ENCODE assay signal across 17 cellular contexts in genomic region chr14:70811065-70811464, GRCh38. TPM values are rescaled to one million over a fixed set of nuclear protein-coding genes. Genes with fewer than 3 reads are reported as not detected.
DNase-seq lines count a peak whose midpoint lies in the region; TF ChIP-seq lines count a peak whose summit lies in the region.
"Had no signal": no experiment of that assay in that cellular context is flagged by ENCODE, and none has a peak within 500 bp of the region (broad histone marks: within the 10 kb centered on the region; RNA-seq: fewer than 3 reads in every experiment).

No MANE protein-coding gene starts in this region.

- H3K4me3 ChIP-seq in H7 (ENCODE audit: insufficient read depth, low read depth, low read length) = peak overlapping the region; percentile 74
- H3K4me3 ChIP-seq in NT2/D1 (ENCODE audit: insufficient read length, low read depth) = peak overlapping the region; percentile 70
- peak overlapping the region; percentile 94 for H3K4me3 ChIP-seq in endodermal cell (ENCODE audit: low read length)
- no peak overlapping the region for H3K4me3 ChIP-seq in neuronal stem cell (ENCODE audit: low read length in 2 of 2)
- H3K4me3 ChIP-seq in MG63 = no peak overlapping the region
- H3K4me3 ChIP-seq: thoracic aorta had no signal

- H3K27me3 ChIP-seq in H7 (ENCODE audit: control insufficient read depth, insufficient read depth, low read length) = no peaks in the 10 kb centered on the region
- no peaks in the 10 kb centered on the region for H3K27me3 ChIP-seq in NT2/D1 (ENCODE audit: insufficient read depth, insufficient read length)
- H3K27me3 ChIP-seq in endodermal cell (ENCODE audit: control insufficient read depth, insufficient read depth, low read length, poor library complexity, severe bottlenecking) = no peaks in the 10 kb centered on the region
- peaks cover 0 to 3% (median 0%) of the 10 kb centered on the region in 3 experiments for H3K27me3 ChIP-seq in neuronal stem cell (ENCODE audit: control insufficient read depth in 3 of 3, insufficient read depth in 3 of 3, low read depth in 1 of 3, low read length in 3 of 3)
- H3K27me3 ChIP-seq in MG63 = peaks cover 3% of the 10 kb centered on the region; the same call in 1 of the 2 replicates

- no peak overlapping the region for H2BK5ac ChIP-seq in neuronal stem cell (ENCODE audit: low read length)

- H3K18ac ChIP-seq in neuronal stem cell (ENCODE audit: low read length) = no peak overlapping the region

- WGBS in endodermal cell (ENCODE audit: insufficient coverage in 1 of 2, insufficient read length in 1 of 2), 2 experiments = 89 to 90% methylated on average over 2 of the region's 2 CpGs
- WGBS in neuronal stem cell (ENCODE audit: extremely low coverage in 2 of 2, insufficient read length in 2 of 2, insufficient replicate concordance in 1 of 2), 2 donors = no CpG with 5 or more reads among the region's 2 CpGs

- H3K79me1 ChIP-seq in neuronal stem cell (ENCODE audit: low read depth, low read length) = peaks cover 5% of the 10 kb centered on the region

- H2AK5ac ChIP-seq in neuronal stem cell (ENCODE audit: low read depth, low read length) = no peak overlapping the region

- no peak for TF ChIP-seq CTCF in endodermal cell (conservative IDR thresholded peaks at IDR 0.05)

- no peak overlapping the region for H2BK15ac ChIP-seq in neuronal stem cell (ENCODE audit: low read length)

- no peak overlapping the region for H4K8ac ChIP-seq in neuronal stem cell (ENCODE audit: low read depth, low read length)

- no peak overlapping the region for H3K4ac ChIP-seq in neuronal stem cell (ENCODE audit: low read length)

- H3K9me3 ChIP-seq in NT2/D1 (ENCODE audit: insufficient read depth, low read length) (no peaks in the 10 kb centered on the region), endodermal cell (ENCODE audit: control insufficient read depth, low read length) (no peaks in the 10 kb centered on the region), neuronal stem cell (replicated peaks in 1 of 2; ENCODE audit: control insufficient read depth in 2 of 2, insufficient read depth in 1 of 2, low read depth in 1 of 2, low read length in 2 of 2) (no peaks in the 10 kb centered on the region), MG63 (no peaks in the 10 kb centered on the region)
- H3K9me3 ChIP-seq: BE2C, neutrophil, thoracic aorta had no signal

- H3K4me1 ChIP-seq in NT2/D1 (ENCODE audit: insufficient read depth, insufficient read length) (no peaks in the 10 kb centered on the region), endodermal cell (ENCODE audit: control insufficient read depth, insufficient read depth, low read length) (no peaks in the 10 kb centered on the region), neuronal stem cell (ENCODE audit: control insufficient read depth in 2 of 2, insufficient read depth in 1 of 2, low read depth in 1 of 2, low read length in 2 of 2) (peaks cover 0 to 10% of the 10 kb centered on the region in 2 donors)
- H3K4me1 ChIP-seq: BE2C had no signal

- no peak overlapping the region for H3K14ac ChIP-seq in neuronal stem cell (ENCODE audit: low read length)

- no peak overlapping the region for H2AFZ ChIP-seq in neuronal stem cell (ENCODE audit: low read length)

- H2BK12ac ChIP-seq in neuronal stem cell (ENCODE audit: low read length) = no peak overlapping the region

- H3K27ac ChIP-seq in endodermal cell (ENCODE audit: low read depth, low read length) = no peak overlapping the region
- H3K27ac ChIP-seq in neuronal stem cell (replicated peaks; ENCODE audit: low read length) = no peak overlapping the region
- H3K27ac ChIP-seq: KMS-11, neutrophil, thoracic aorta had no signal

- H2BK120ac ChIP-seq in neuronal stem cell (ENCODE audit: low read depth, low read length) = no peak overlapping the region

- DNase-seq in H7 (no peak), NT2/D1 (ENCODE audit: low read depth, low spot score) (no peak), endodermal cell (no peak), neuronal stem cell (ENCODE audit: low spot score) (no peak), epidermal melanocyte (ENCODE audit: insufficient read length, low spot score) (no peak), RPMI8226 (no peak), MG63 (no peak)
- DNase-seq: activated CD4-positive, alpha-beta T cell treated with anti-CD3 and anti-CD28 coated beads for 48 hours; activated naive CD4-positive, alpha-beta T cell treated with anti-CD3 and anti-CD28 coated beads for 36 hours; BE2C; left cardiac atrium; right cardiac atrium; stimulated activated CD4-positive, alpha-beta T cell treated with anti-CD3 and anti-CD28 coated beads, Interleukin-1b, Interleukin-23, amount 100 ng/mL, for 48 hours had no signal

- peaks cover 6% of the 10 kb centered on the region for H3K36me3 Mint-ChIP-seq in endodermal cell (ENCODE audit: low read depth)

- H3K27me3 Mint-ChIP-seq in endodermal cell (ENCODE audit: insufficient read depth) = no peaks in the 10 kb centered on the region

- peak overlapping the region; percentile 52 for H3K9ac ChIP-seq in NT2/D1 (ENCODE audit: insufficient read length, low read depth)
- H3K9ac ChIP-seq in endodermal cell (ENCODE audit: extremely low read depth, low read length, poor library complexity, severe bottlenecking) = peak overlapping the region; percentile 58
- no peak overlapping the region for H3K9ac ChIP-seq in neuronal stem cell (ENCODE audit: low read depth, low read length, poor library complexity)
- H3K9ac ChIP-seq: KMS-11 had no signal

- H3K23ac ChIP-seq in neuronal stem cell (ENCODE audit: low read depth, low read length, poor library complexity) = no peak overlapping the region

- H3K4me3 Mint-ChIP-seq in endodermal cell = no peak overlapping the region
- H3K4me3 Mint-ChIP-seq: activated naive CD4-positive, alpha-beta T cell treated with anti-CD3 and anti-CD28 coated beads for 36 hours; dendritic cell treated with granulocyte-macrophage colony-stimulating factor and Interleukin-4, amounts not matched to agents 40 ng/mL and 50 ng/mL, for 4 days had no signal

- H3K36me3 ChIP-seq in H7 (replicated peaks; ENCODE audit: control insufficient read depth, insufficient read depth, low read length) = no peaks in the 10 kb centered on the region
- H3K36me3 ChIP-seq in NT2/D1 (ENCODE audit: insufficient read depth, insufficient read length, low read length) = peaks cover 9% of the 10 kb centered on the region
- H3K36me3 ChIP-seq in endodermal cell (ENCODE audit: control insufficient read depth, insufficient read depth, low read length) = peaks cover 13% of the 10 kb centered on the region
- H3K36me3 ChIP-seq in neuronal stem cell (replicated peaks in 1 of 2; ENCODE audit: control insufficient read depth in 2 of 2, insufficient read depth in 2 of 2, low read length in 2 of 2) = no peaks in the 10 kb centered on the region
- H3K36me3 ChIP-seq in MG63 = no peaks in the 10 kb centered on the region
- H3K36me3 ChIP-seq: BE2C, neutrophil, thoracic aorta had no signal

- H3K9me3 Mint-ChIP-seq in endodermal cell = no peaks in the 10 kb centered on the region
- H3K9me3 Mint-ChIP-seq: activated naive CD4-positive, alpha-beta T cell treated with anti-CD3 and anti-CD28 coated beads for 36 hours; dendritic cell treated with granulocyte-macrophage colony-stimulating factor and Interleukin-4, amounts not matched to agents 40 ng/mL and 50 ng/mL, for 4 days had no signal

- H4K91ac ChIP-seq in neuronal stem cell (ENCODE audit: low read depth, low read length, poor library complexity) = no peak overlapping the region

- peaks cover 18% of the 10 kb centered on the region for H3K4me1 Mint-ChIP-seq in endodermal cell

- H3K4me2 ChIP-seq in neuronal stem cell (ENCODE audit: insufficient read depth, low read length, poor library complexity, severe bottlenecking) = peak overlapping the region; percentile 75
- H3K4me2 ChIP-seq: KMS-11 had no signal

- no peak overlapping the region for H3K27ac Mint-ChIP-seq in endodermal cell
- H3K27ac Mint-ChIP-seq: activated naive CD4-positive, alpha-beta T cell treated with anti-CD3 and anti-CD28 coated beads for 36 hours; dendritic cell treated with granulocyte-macrophage colony-stimulating factor and Interleukin-4, amounts not matched to agents 40 ng/mL and 50 ng/mL, for 4 days had no signal

RNA-seq across cellular contexts. Expression of gene MAP3K9, which starts 1.8 kb away (rescaled TPM):
- total RNA-seq in H7 (2014; rRNA removed; shearing (Covaris generic)) = 12.6 TPM in 2 replicates
- 10 to 100 TPM; 34.1 to 38.5 TPM for total RNA-seq in endodermal cell
- 7.3 TPM for polyA plus RNA-seq in endodermal cell (2013, experiment 1 of 2)
- polyA plus RNA-seq in endodermal cell (2013, experiment 2 of 2) = 7.6 TPM
- polyA plus RNA-seq in neuronal stem cell (2013, experiment 1 of 2) = 9.3 TPM
- 9.2 TPM for polyA plus RNA-seq in neuronal stem cell (2013, experiment 2 of 2)
- 0.17 and 0.76 TPM in 2 replicates for total RNA-seq in MG63 (2014; rRNA removed; shearing (Covaris generic); ENCODE audit: low replicate concordance)

Comparison
In these comparisons a context has a peak if more than half of its experiments do, and no peak if none do; other contexts are left out.
1. H3K4me3 ChIP-seq: peak in H7 (single experiment), NT2/D1 (single experiment) and endodermal cell (single experiment); none in neuronal stem cell (0 of 2) and MG63 (single experiment).